ENCODE assay signal across 22 cellular contexts in genomic region chr5:65876496-65876895, GRCh38. TPM values are rescaled to one million over a fixed set of nuclear protein-coding genes. Genes with fewer than 3 reads are reported as not detected.
DNase-seq lines count a peak whose midpoint lies in the region; TF ChIP-seq lines count a peak whose summit lies in the region.
"Had no signal": no experiment of that assay in that cellular context is flagged by ENCODE, and none has a peak within 500 bp of the region (broad histone marks: within the 10 kb centered on the region; RNA-seq: fewer than 3 reads in every experiment).

No MANE protein-coding gene starts in this region.

- DNase-seq in AG10803 (ENCODE audit: low read depth) (peak; percentile 70), GM23248 (peak; percentile 50), fibroblast of the aortic adventitia (ENCODE audit: low read depth) (peak; percentile 18), kidney tubule cell (ENCODE audit: low spot score) (no peak), NCI-H345 (lab: John Stamatoyannopoulos, UW) (no peak)
- DNase-seq in activated CD4-positive, alpha-beta memory T cell treated with anti-CD3 and anti-CD28 coated beads, Interleukin-2, amount 10 ng/mL, durations not matched to agents 7 days and 5 days = no peak
- DNase-seq: BE2C; C1 segment of cervical spinal cord; CD4-positive, alpha-beta memory T cell; CD4-positive, CD25-positive, alpha-beta regulatory T cell; CD8-positive, alpha-beta memory T cell; COR-L47; DMS 273 treated with DMSO at 0.1 percent for 48 hours; DMS153; DMS53; DMS79; DND-41; GF-D8 had no signal

- peaks cover 2% of the 10 kb centered on the region for H3K36me3 Mint-ChIP-seq in activated CD4-positive, alpha-beta memory T cell treated with anti-CD3 and anti-CD28 coated beads, Interleukin-2, amount 10 ng/mL, durations not matched to agents 7 days and 5 days (ENCODE audit: low read depth)

- H3K9me2 ChIP-seq in GM23248 (ENCODE audit: insufficient read depth) = no peaks in the 10 kb centered on the region

- H3K27me3 ChIP-seq in GM23248 (replicated peaks; ENCODE audit: insufficient read depth) = no peaks in the 10 kb centered on the region
- H3K27me3 ChIP-seq: BE2C, BLaER1 had no signal

- no peaks in the 10 kb centered on the region for H4K20me1 ChIP-seq in GM23248 (ENCODE audit: insufficient read depth)
- H4K20me1 ChIP-seq: BLaER1 had no signal

- H3K4me2 ChIP-seq in GM23248 (ENCODE audit: unreplicated experiment) = no peak overlapping the region
- H3K4me2 ChIP-seq: A549, BLaER1 had no signal

- no peak overlapping the region for H3K27ac Mint-ChIP-seq in activated CD4-positive, alpha-beta memory T cell treated with anti-CD3 and anti-CD28 coated beads, Interleukin-2, amount 10 ng/mL, durations not matched to agents 7 days and 5 days
- H3K27ac Mint-ChIP-seq: CD4-positive, alpha-beta memory T cell had no signal

- no peak for TF ChIP-seq CTCF in AG10803 (conservative IDR thresholded peaks at IDR 0.05; ENCODE audit: low read length)
- TF ChIP-seq CTCF in fibroblast of the aortic adventitia (IDR thresholded peaks at IDR 0.05; ENCODE audit: insufficient read depth, low read length) = no peak

- H3K4me1 Mint-ChIP-seq in activated CD4-positive, alpha-beta memory T cell treated with anti-CD3 and anti-CD28 coated beads, Interleukin-2, amount 10 ng/mL, durations not matched to agents 7 days and 5 days = peaks cover 1% of the 10 kb centered on the region
- H3K4me1 Mint-ChIP-seq: CD4-positive, CD25-positive, alpha-beta regulatory T cell; CD8-positive, alpha-beta memory T cell had no signal

- CTCF ChIA-PET in activated CD4-positive, alpha-beta memory T cell treated with anti-CD3 and anti-CD28 coated beads, Interleukin-2, amount 10 ng/mL, durations not matched to agents 7 days and 5 days (lab: Charles Lee) = no interaction called here

- POLR2A ChIA-PET in activated CD4-positive, alpha-beta memory T cell treated with anti-CD3 and anti-CD28 coated beads, Interleukin-2, amount 10 ng/mL, durations not matched to agents 7 days and 5 days (lab: Charles Lee) = no interaction called here

- no peaks in the 10 kb centered on the region for H3K9me3 ChIP-seq in GM23248 (ENCODE audit: low read depth)
- H3K9me3 ChIP-seq: BE2C had no signal

- H3K4me3 ChIP-seq in AG10803 (ENCODE audit: low read length) = no peak overlapping the region
- no peak overlapping the region for H3K4me3 ChIP-seq in GM23248
- H3K4me3 ChIP-seq in fibroblast of the aortic adventitia (ENCODE audit: low read depth, low read length) = no peak overlapping the region
- H3K4me3 ChIP-seq: A549, BLaER1 had no signal

- no peaks in the 10 kb centered on the region for H3K36me3 ChIP-seq in GM23248 (ENCODE audit: low read depth)
- H3K36me3 ChIP-seq: BE2C, BLaER1 had no signal

- peaks cover 43% of the 10 kb centered on the region for H3F3A ChIP-seq in GM23248 (ENCODE audit: insufficient read depth)

- H3K79me2 ChIP-seq in GM23248 (ENCODE audit: insufficient read depth) = no peaks in the 10 kb centered on the region

- H3K9ac ChIP-seq in GM23248 = no peak overlapping the region
- H3K9ac ChIP-seq: BLaER1 had no signal

- in situ Hi-C loops in GM23248 (cut with MboI) = no loop called here

- peaks cover 51% of the 10 kb centered on the region for H3K4me1 ChIP-seq in GM23248 (ENCODE audit: insufficient read depth)
- H3K4me1 ChIP-seq: BLaER1 had no signal

- H3K9me3 Mint-ChIP-seq in activated CD4-positive, alpha-beta memory T cell treated with anti-CD3 and anti-CD28 coated beads, Interleukin-2, amount 10 ng/mL, durations not matched to agents 7 days and 5 days = no peaks in the 10 kb centered on the region

- H3K27ac ChIP-seq in GM23248 = no peak overlapping the region
- H3K27ac ChIP-seq: 22Rv1, A549, BLaER1 had no signal

- H2AFZ ChIP-seq in GM23248 = no peak overlapping the region

- no peak overlapping the region for H3K4me3 Mint-ChIP-seq in activated CD4-positive, alpha-beta memory T cell treated with anti-CD3 and anti-CD28 coated beads, Interleukin-2, amount 10 ng/mL, durations not matched to agents 7 days and 5 days
- H3K4me3 Mint-ChIP-seq: CD14-positive monocyte; CD4-positive, alpha-beta memory T cell; CD4-positive, CD25-positive, alpha-beta regulatory T cell; CD8-positive, alpha-beta memory T cell had no signal

- no peaks in the 10 kb centered on the region for H3K27me3 Mint-ChIP-seq in activated CD4-positive, alpha-beta memory T cell treated with anti-CD3 and anti-CD28 coated beads, Interleukin-2, amount 10 ng/mL, durations not matched to agents 7 days and 5 days
- H3K27me3 Mint-ChIP-seq: CD4-positive, CD25-positive, alpha-beta regulatory T cell had no signal

RNA-seq across cellular contexts. Expression of gene ERBIN, which starts 49.9 kb away (rescaled TPM):
- 110 and 112 TPM in 2 replicates for total RNA-seq in GM23248 (2014; rRNA removed; shearing (Covaris generic))
- polyA plus RNA-seq in GM23248 (2016; fragmentation: Nextera tagmentation; extraction: Ambion mirVana) = 42.8 and 46.4 TPM in 2 replicates
- 96.3 and 120 TPM in 2 replicates for total RNA-seq in fibroblast of the aortic adventitia (ENCODE audit: low replicate concordance)
- total RNA-seq in activated CD4-positive, alpha-beta memory T cell treated with anti-CD3 and anti-CD28 coated beads, Interleukin-2, amount 10 ng/mL, durations not matched to agents 7 days and 5 days = 10 to 100 TPM; 55.9 to 56.3 TPM

Comparison
In these comparisons a context has a peak if more than half of its experiments do, and no peak if none do; other contexts are left out.
1. DNase-seq: peak in AG10803 (single experiment), GM23248 (single experiment) and fibroblast of the aortic adventitia (single experiment); none in activated CD4-positive, alpha-beta memory T cell treated with anti-CD3 and anti-CD28 coated beads, Interleukin-2, amount 10 ng/mL, durations not matched to agents 7 days and 5 days (single experiment), kidney tubule cell (single experiment) and NCI-H345 (single experiment).